9 cellular contexts compared by ENCODE assay signal in the genomic region with DNA sequence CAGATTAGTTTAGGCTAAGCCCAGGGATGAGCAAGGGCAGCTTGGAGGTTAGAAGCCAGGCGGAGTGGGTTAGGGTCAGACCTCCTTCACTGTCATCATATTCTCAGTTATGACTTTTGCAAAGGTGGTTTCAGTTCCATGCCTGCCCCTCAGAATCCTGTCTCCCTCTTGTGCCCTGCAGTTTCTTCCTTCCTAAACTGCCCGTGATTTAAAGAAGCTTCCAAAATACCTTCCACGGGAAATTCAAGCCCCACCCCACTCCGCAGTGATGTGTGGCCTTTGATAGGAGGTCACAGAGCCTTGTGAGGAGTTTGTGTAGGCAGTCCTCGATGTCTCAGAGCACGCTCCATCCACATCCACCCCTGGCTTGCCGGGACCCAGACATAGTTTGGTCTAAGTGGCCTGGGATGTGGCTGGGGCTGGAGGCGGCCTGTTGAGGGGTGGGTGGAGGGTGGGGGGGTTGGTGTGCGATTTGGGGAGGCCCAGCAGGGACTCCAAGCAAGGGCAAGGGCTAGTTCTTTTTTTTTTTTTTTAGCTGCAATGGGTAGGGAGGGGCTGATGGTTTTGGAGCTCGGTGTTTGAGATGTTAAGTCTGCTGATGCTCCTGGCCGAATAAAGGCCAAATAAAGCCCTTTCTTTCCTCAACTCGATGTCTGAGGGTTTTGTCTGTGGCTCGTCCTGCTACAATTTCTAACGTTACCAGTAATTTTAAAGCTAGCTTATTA. TPM values are rescaled to one million over a fixed set of nuclear protein-coding genes. Genes with fewer than 3 reads are reported as not detected.
DNase-seq lines count a peak whose midpoint lies in the region; ATAC-seq and TF ChIP-seq lines count a peak whose summit lies in the region.
"Had no signal": no experiment of that assay in that cellular context is flagged by ENCODE, and none has a peak within 500 bp of the region (broad histone marks: within the 10 kb centered on the region; RNA-seq: fewer than 3 reads in every experiment).

No MANE protein-coding gene starts in this region.

- H3K4me1 Mint-ChIP-seq in activated naive CD8-positive, alpha-beta T cell (ENCODE audit: low read depth), result peaks cover 50% of the 10 kb centered on the region

- no peak for TF ChIP-seq EP300 in SK-N-SH (IDR thresholded peaks at IDR 0.05; ENCODE audit: borderline replicate concordance in 1 of 2, low read depth in 1 of 2, low read length in 1 of 2)

- 90% methylated on average over 14 of the region's 14 CpGs for WGBS in SK-N-SH (ENCODE audit: low lambda C conversion rate)

- no peak overlapping the region for H2AFZ ChIP-seq in SK-N-SH (ENCODE audit: low read depth)

- no peaks in the 10 kb centered on the region for H4K20me1 ChIP-seq in SK-N-SH (ENCODE audit: insufficient read depth)

- no peak for TF ChIP-seq RAD21 in SK-N-SH (IDR thresholded peaks at IDR 0.05; ENCODE audit: low read length)

- H3F3A ChIP-seq in SK-N-SH (replicated peaks; ENCODE audit: insufficient read depth), result peaks cover 13% of the 10 kb centered on the region

- peaks cover 0 to 3% of the 10 kb centered on the region in 2 experiments for H3K36me3 ChIP-seq in SK-N-SH (replicated peaks in 1 of 2; ENCODE audit: control insufficient read depth in 1 of 2, insufficient read depth in 2 of 2, low read length in 1 of 2)
- peaks cover 0 to 16% of the 10 kb centered on the region in 2 donors for H3K36me3 ChIP-seq in left lung
- H3K36me3 ChIP-seq in thoracic aorta, result no peaks in the 10 kb centered on the region

- POLR2A ChIA-PET in SK-N-SH (lab: Yijun Ruan, JAX), result no interaction called here

- H3K4me2 ChIP-seq in SK-N-SH, result 0 out of 2 replicates have a peak overlapping the region, but pooled peaks have one; percentile 52

- H3K27ac ChIP-seq in SK-N-SH (ENCODE audit: low read depth in 2 of 2, low read length in 1 of 2), result no peak overlapping the region
- peak overlapping the region; percentile 53 to 91 for H3K27ac ChIP-seq in left lung
- H3K27ac ChIP-seq in thoracic aorta, result peak overlapping the region in 1 of 2 donors; percentile 18

- intact Hi-C loops in left lung (cut with DNase I), result no loop called here

- ATAC-seq in SK-N-SH treated with all-trans-retinoic acid at 6 μM for 48 hours, result no peak
- no peak for ATAC-seq in left lung
- no peak for ATAC-seq in thoracic aorta (ENCODE audit: insufficient number of reproducible peaks, low FRiP score, low read depth)

- CTCF ChIA-PET in SK-N-SH (lab: Yijun Ruan, JAX), result interaction anchor here (1.1 kb wide), 1 partner anchor 11 kb away, joined by 4 read pairs; no protein-coding TSS in a partner anchor

- no peaks in the 10 kb centered on the region for H3K36me3 Mint-ChIP-seq in activated naive CD8-positive, alpha-beta T cell

- no peak overlapping the region for H3K4me3 ChIP-seq in SK-N-SH (ENCODE audit: low read depth in 2 of 2, low read length in 1 of 2)
- H3K4me3 ChIP-seq in left lung, result peak overlapping the region in 1 of 2 donors; percentile 59
- peak overlapping the region; percentile 66 for H3K4me3 ChIP-seq in thoracic aorta

- H3K27me3 ChIP-seq in SK-N-SH (ENCODE audit: insufficient read depth) (no peaks in the 10 kb centered on the region), left lung (peaks cover 3 to 8% of the 10 kb centered on the region in 2 donors), thoracic aorta (replicated peaks; ENCODE audit: insufficient read depth) (no peaks in the 10 kb centered on the region)

- DNase-seq in SK-N-SH, result no peak
- peak in 1 of 2 donors; percentile 25 for DNase-seq in left lung
- no peak for DNase-seq in thoracic aorta (ENCODE audit: low spot score)
- DNase-seq in hypothalamus (lab: John Stamatoyannopoulos, UW), result no peak
- no peak for DNase-seq in iPS-NIHi7 (ENCODE audit: extremely low spot score)
- DNase-seq in HuH-7.5 (ENCODE audit: low spot score), result no peak
- DNase-seq: NCI-H2081 had no signal

- H3K9me3 ChIP-seq in SK-N-SH, result no peaks in the 10 kb centered on the region
- H3K9me3 ChIP-seq in left lung, result no peaks in the 10 kb centered on the region
- H3K9me3 ChIP-seq in thoracic aorta, result no peaks in the 10 kb centered on the region

- H3K4me1 ChIP-seq in SK-N-SH (ENCODE audit: control insufficient read depth in 1 of 2, insufficient read depth in 2 of 2, low read depth in 1 of 2, low read length in 1 of 2) (peaks cover 5 to 15% of the 10 kb centered on the region in 2 experiments; a peak in 2 of 4 replicates), left lung (peaks cover 16 to 72% of the 10 kb centered on the region in 2 donors), thoracic aorta (ENCODE audit: control insufficient read depth in 1 of 2, low read depth in 2 of 2) (peaks cover 15 to 50% of the 10 kb centered on the region in 2 donors)

- no peaks in the 10 kb centered on the region for H3K9me2 ChIP-seq in SK-N-SH

- no peaks in the 10 kb centered on the region for H3K27me3 Mint-ChIP-seq in activated naive CD8-positive, alpha-beta T cell

- H3K4me3 Mint-ChIP-seq in activated naive CD8-positive, alpha-beta T cell, result peak overlapping the region; percentile 95

- peak overlapping the region; percentile 96 for H3K27ac Mint-ChIP-seq in activated naive CD8-positive, alpha-beta T cell

- H3K9ac ChIP-seq in SK-N-SH, result no peak overlapping the region

- no peaks in the 10 kb centered on the region for H3K9me3 Mint-ChIP-seq in activated naive CD8-positive, alpha-beta T cell (ENCODE audit: low read depth)

- no peak for TF ChIP-seq CTCF in SK-N-SH (IDR thresholded peaks at IDR 0.05)
- no peak for TF ChIP-seq CTCF in left lung (IDR thresholded peaks at IDR 0.05)
- no peak for TF ChIP-seq CTCF in thoracic aorta (IDR thresholded peaks at IDR 0.05)

- H3K79me2 ChIP-seq in SK-N-SH (ENCODE audit: insufficient read depth), result peaks cover 11% of the 10 kb centered on the region; the same call in 1 of the 2 replicates

TF ChIP-seq in SK-N-SH, 30 proteins besides CTCF, POLR2A, EP300 and RAD21:
- TF ChIP-seq FOSL2 (IDR thresholded peaks at IDR 0.05; ENCODE audit: borderline replicate concordance, low read depth), result no peak
TF ChIP-seq in SK-N-SH: peak in this region for 0.

TF ChIP-seq in SK-N-SH treated with all-trans-retinoic acid at 6 μM for 48 hours, 23 proteins besides CTCF, POLR2A, EP300 and RAD21:
- TF ChIP-seq ESRRG (CRISPR knock-in tag; IDR thresholded peaks at IDR 0.05), result no peak
- no peak for TF ChIP-seq OSR1 (CRISPR knock-in tag; IDR thresholded peaks at IDR 0.05)
- no peak for TF ChIP-seq ZNF70 (CRISPR knock-in tag; IDR thresholded peaks at IDR 0.05)
- TF ChIP-seq TOX (CRISPR knock-in tag; IDR thresholded peaks at IDR 0.05; ENCODE audit: borderline replicate concordance), result no peak
- TF ChIP-seq ZFP30 (CRISPR knock-in tag; IDR thresholded peaks at IDR 0.05), result no peak
- TF ChIP-seq ISL1 (CRISPR knock-in tag; IDR thresholded peaks at IDR 0.05), result no peak
- no peak for TF ChIP-seq BACH2 (CRISPR knock-in tag; IDR thresholded peaks at IDR 0.05; ENCODE audit: borderline replicate concordance)
- TF ChIP-seq, protein P1, sequence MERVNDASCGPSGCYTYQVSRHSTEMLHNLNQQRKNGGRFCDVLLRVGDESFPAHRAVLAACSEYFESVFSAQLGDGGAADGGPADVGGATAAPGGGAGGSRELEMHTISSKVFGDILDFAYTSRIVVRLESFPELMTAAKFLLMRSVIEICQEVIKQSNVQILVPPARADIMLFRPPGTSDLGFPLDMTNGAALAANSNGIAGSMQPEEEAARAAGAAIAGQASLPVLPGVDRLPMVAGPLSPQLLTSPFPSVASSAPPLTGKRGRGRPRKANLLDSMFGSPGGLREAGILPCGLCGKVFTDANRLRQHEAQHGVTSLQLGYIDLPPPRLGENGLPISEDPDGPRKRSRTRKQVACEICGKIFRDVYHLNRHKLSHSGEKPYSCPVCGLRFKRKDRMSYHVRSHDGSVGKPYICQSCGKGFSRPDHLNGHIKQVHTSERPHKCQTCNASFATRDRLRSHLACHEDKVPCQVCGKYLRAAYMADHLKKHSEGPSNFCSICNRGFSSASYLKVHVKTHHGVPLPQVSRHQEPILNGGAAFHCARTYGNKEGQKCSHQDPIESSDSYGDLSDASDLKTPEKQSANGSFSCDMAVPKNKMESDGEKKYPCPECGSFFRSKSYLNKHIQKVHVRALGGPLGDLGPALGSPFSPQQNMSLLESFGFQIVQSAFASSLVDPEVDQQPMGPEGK (CRISPR knock-in tag; IDR thresholded peaks at IDR 0.05; ENCODE audit: borderline replicate concordance), result no peak
- TF ChIP-seq ZFP3 (CRISPR knock-in tag; IDR thresholded peaks at IDR 0.05), result no peak
TF ChIP-seq in SK-N-SH treated with all-trans-retinoic acid at 6 μM for 48 hours: peak in this region for 0.

RNA-seq across cellular contexts. Expression of a gene that starts 1.6 kb away (rescaled TPM):
- polyA plus RNA-seq in SK-N-SH (2012; rRNA removed), result 15.3 and 19.4 TPM in 2 replicates
- polyA plus RNA-seq in SK-N-SH (2012; cell fraction: cytosol; rRNA removed), result 10.6 and 12.6 TPM in 2 replicates
- polyA plus RNA-seq in SK-N-SH (2012; cell fraction: nucleus; rRNA removed), result 4.7 and 8.8 TPM in 2 replicates
- total RNA-seq in left lung (100 to 1,000 TPM in 1 of 2 donors, 10 to 100 TPM in 1; 98.7 to 149 TPM), thoracic aorta (100 to 1,000 TPM; 182 to 220 TPM)

RNA-seq across cellular contexts. Expression of a gene that starts 4.6 kb away (rescaled TPM):
- 398 and 518 TPM in 2 replicates for polyA plus RNA-seq in SK-N-SH (2012; rRNA removed)
- polyA plus RNA-seq in SK-N-SH (2012; cell fraction: cytosol; rRNA removed), result 239 and 341 TPM in 2 replicates
- polyA plus RNA-seq in SK-N-SH (2012; cell fraction: nucleus; rRNA removed), result 92.5 and 106 TPM in 2 replicates
- total RNA-seq in left lung (100 to 1,000 TPM; 398 to 886 TPM), thoracic aorta (100 to 1,000 TPM; 275 to 477 TPM)

RNA-seq across cellular contexts. Expression of a gene that starts 8.4 kb away (rescaled TPM):
- 229 and 326 TPM in 2 replicates for polyA plus RNA-seq in SK-N-SH (2012; rRNA removed)
- polyA plus RNA-seq in SK-N-SH (2012; cell fraction: cytosol; rRNA removed), result 148 and 237 TPM in 2 replicates
- 84.2 and 113 TPM in 2 replicates for polyA plus RNA-seq in SK-N-SH (2012; cell fraction: nucleus; rRNA removed)
- total RNA-seq in left lung (1,000 to 10,000 TPM in 1 of 2 donors, 100 to 1,000 TPM in 1; 724 to 1,115 TPM), thoracic aorta (100 to 1,000 TPM; 275 to 514 TPM)

RNA-seq across cellular contexts. Expression of a gene that starts 12.9 kb away (rescaled TPM):
- not detected in 2 replicates for polyA plus RNA-seq in SK-N-SH (2012; rRNA removed)
- polyA plus RNA-seq in SK-N-SH (2012; cell fraction: cytosol; rRNA removed), result not detected in 2 replicates
- not detected in 2 replicates for polyA plus RNA-seq in SK-N-SH (2012; cell fraction: nucleus; rRNA removed)
- total RNA-seq in left lung (not detected), thoracic aorta (not detected)

RNA-seq across cellular contexts. Expression of a gene that starts 23.3 kb away (rescaled TPM):
- polyA plus RNA-seq in SK-N-SH (2012; rRNA removed), result 19.9 and 26.5 TPM in 2 replicates
- 1.5 and 2.6 TPM in 2 replicates for polyA plus RNA-seq in SK-N-SH (2012; cell fraction: cytosol; rRNA removed)
- 251 and 265 TPM in 2 replicates for polyA plus RNA-seq in SK-N-SH (2012; cell fraction: nucleus; rRNA removed)
- total RNA-seq in left lung (10 to 100 TPM; 47.7 to 75.3 TPM), thoracic aorta (10 to 100 TPM; 54.2 to 68.8 TPM)

Comparison
In these comparisons a context has a peak if more than half of its experiments do, and no peak if none do; other contexts are left out.
1. H3K27ac ChIP-seq: peak in left lung (2 of 2); none in SK-N-SH (0 of 2).